ENCODE assay signal across 26 cellular contexts in genomic region chr2:192354512-192355244, GRCh38.
"Had no signal": no experiment of that assay in that cellular context is flagged by ENCODE, and none has a peak within 500 bp of the region (broad histone marks: within the 10 kb centered on the region; RNA-seq: fewer than 3 reads in every experiment).

No MANE protein-coding gene starts in this region.

- H3K36me3 Mint-ChIP-seq: immature natural killer cell; naive thymus-derived CD8-positive, alpha-beta T cell; stimulated activated effector memory CD8-positive, alpha-beta T cell treated with anti-CD3 and anti-CD28 coated beads, Interleukin-12 subunit alpha, Interleukin-12 subunit beta, amount 100 ng/mL, for 72 hours; type B pancreatic cell had no signal

- H3K4me1 Mint-ChIP-seq: immature natural killer cell; naive thymus-derived CD8-positive, alpha-beta T cell; nephron; neural crest cell; stimulated activated effector memory CD8-positive, alpha-beta T cell treated with anti-CD3 and anti-CD28 coated beads, Interleukin-12 subunit alpha, Interleukin-12 subunit beta, amount 100 ng/mL, for 72 hours had no signal

- H3K9me3 Mint-ChIP-seq: nephron, neural crest cell, type B pancreatic cell had no signal

- H3K4me3 Mint-ChIP-seq: immature natural killer cell; naive thymus-derived CD8-positive, alpha-beta T cell; nephron; neural crest cell; stimulated activated effector memory CD8-positive, alpha-beta T cell treated with anti-CD3 and anti-CD28 coated beads, Interleukin-12 subunit alpha, Interleukin-12 subunit beta, amount 100 ng/mL, for 72 hours; stimulated activated naive CD8-positive, alpha-beta T cell treated with anti-CD3 and anti-CD28 coated beads, Interleukin-15, Interleukin-2, amounts not matched to agents 100 ng/mL and 50 ng/mL, for 24 hours; type B pancreatic cell had no signal

- H3K27ac Mint-ChIP-seq: immature natural killer cell; naive thymus-derived CD8-positive, alpha-beta T cell; nephron; stimulated activated effector memory CD8-positive, alpha-beta T cell treated with anti-CD3 and anti-CD28 coated beads, Interleukin-12 subunit alpha, Interleukin-12 subunit beta, amount 100 ng/mL, for 72 hours; stimulated activated naive CD8-positive, alpha-beta T cell treated with anti-CD3 and anti-CD28 coated beads, Interleukin-15, Interleukin-2, amounts not matched to agents 100 ng/mL and 50 ng/mL, for 24 hours; type B pancreatic cell had no signal

- H3K27me3 ChIP-seq: left lung, pancreas, tibial nerve, uterus had no signal

- DNase-seq: immature natural killer cell; kidney; left colon; left lung; lower lobe of right lung; mammary epithelial cell; mesenchymal stem cell; naive thymus-derived CD8-positive, alpha-beta T cell; nucleus accumbens; pancreas; posterior cingulate gyrus; retina; right cardiac atrium; stimulated activated CD4-positive, alpha-beta T cell treated with anti-CD3 and anti-CD28 coated beads, Interleukin-4, amount 100 ng/mL, for 24 hours; stimulated activated naive CD4-positive, alpha-beta T cell; substantia nigra; uterus had no signal

- H3K36me3 ChIP-seq: left lung, lower lobe of right lung, pancreas, prostate gland, tibial nerve, uterus had no signal

- H3K27me3 Mint-ChIP-seq: stimulated activated naive CD8-positive, alpha-beta T cell treated with anti-CD3 and anti-CD28 coated beads, Interleukin-15, Interleukin-2, amounts not matched to agents 100 ng/mL and 50 ng/mL, for 24 hours; type B pancreatic cell had no signal

- H3K4me1 ChIP-seq: left lung, lower lobe of right lung, pancreas, prostate gland, tibial nerve, uterus had no signal

- H3K4me3 ChIP-seq: left lung, lower lobe of right lung, pancreas, prostate gland, skin epidermis, tibial nerve, uterus had no signal

- ATAC-seq: left colon; left lung; lower lobe of right lung; naive thymus-derived CD8-positive, alpha-beta T cell; pancreas; right cardiac atrium; sciatic nerve; stimulated activated effector memory CD8-positive, alpha-beta T cell treated with anti-CD3 and anti-CD28 coated beads, Interleukin-12 subunit alpha, Interleukin-12 subunit beta, amount 100 ng/mL, for 72 hours had no signal

- H3K27ac ChIP-seq: left lung, lower lobe of right lung, pancreas, prostate gland, skin epidermis, tibial nerve, uterus had no signal

- H3K9me3 ChIP-seq: left lung, lower lobe of right lung, pancreas, prostate gland, tibial nerve, uterus had no signal
